Comparison of ENCODE assay signal across 16 cellular contexts in genomic region chr16:89919535-89920406, GRCh38. TPM values are rescaled to one million over a fixed set of nuclear protein-coding genes. Genes with fewer than 3 reads are reported as not detected.
DNase-seq lines count a peak whose midpoint lies in the region; ATAC-seq, FAIRE-seq and TF ChIP-seq lines count a peak whose summit lies in the region.
"Had no signal": no experiment of that assay in that cellular context is flagged by ENCODE, and none has a peak within 500 bp of the region (broad histone marks: within the 10 kb centered on the region; RNA-seq: fewer than 3 reads in every experiment).

No MANE protein-coding gene starts in this region.

- H4K20me1 ChIP-seq in astrocyte (ENCODE audit: insufficient read depth, low read length): peaks cover 14% of the 10 kb centered on the region

- H3K36me3 Mint-ChIP-seq in CD4-positive, alpha-beta T cell (ENCODE audit: low read depth): no peaks in the 10 kb centered on the region
- peaks cover 2% of the 10 kb centered on the region for H3K36me3 Mint-ChIP-seq in astrocyte (ENCODE audit: low read depth, unreplicated experiment)
- H3K36me3 Mint-ChIP-seq in naive thymus-derived CD8-positive, alpha-beta T cell: no peaks in the 10 kb centered on the region

- H3K4me3 Mint-ChIP-seq in CD4-positive, alpha-beta T cell: peak overlapping the region; percentile 48
- peak overlapping the region; percentile 57 for H3K4me3 Mint-ChIP-seq in astrocyte (ENCODE audit: unreplicated experiment)
- H3K4me3 Mint-ChIP-seq in naive thymus-derived CD8-positive, alpha-beta T cell: peak overlapping the region in 9 of 10 donors; percentile 24 to 84 (median 55)

- no peak for TF ChIP-seq CTCF in CD4-positive, alpha-beta T cell (IDR thresholded peaks at IDR 0.05)
- TF ChIP-seq CTCF in astrocyte (IDR thresholded peaks at IDR 0.05; ENCODE audit: insufficient read depth, low read depth, low read length): no peak
- no peak for TF ChIP-seq CTCF in coronary artery (IDR thresholded peaks at IDR 0.05)

- H3K4me2 ChIP-seq in astrocyte (ENCODE audit: low read length): peak overlapping the region; percentile 100

- no peak for DNase-seq in CD4-positive, alpha-beta T cell
- DNase-seq in H7 (peak; percentile 41), astrocyte (ENCODE audit: low read depth) (no peak), coronary artery (ENCODE audit: low spot score) (no peak), SIG-M5 treated with dmso at 0.1 percent for 504 hours (lab: John Stamatoyannopoulos, UW; ENCODE audit: unreplicated experiment) (no peak)
- no peak for DNase-seq in naive thymus-derived CD8-positive, alpha-beta T cell
- DNase-seq in stimulated activated CD4-positive, alpha-beta T cell treated with anti-CD3 and anti-CD28 coated beads, Interleukin-4, amount 100 ng/mL, for 4 hours: no peak
- DNase-seq: activated naive CD4-positive, alpha-beta T cell treated with anti-CD3 and anti-CD28 coated beads, Interleukin-2, amount 50 U/mL, for 16 hours; C1 segment of cervical spinal cord; gastrocnemius medialis; NCI-H1092 treated with DMSO at 0.1 percent for 48 hours; NCI-H2171 treated with DMSO at 0.1 percent for 48 hours; posterior cingulate gyrus had no signal

- peak overlapping the region; percentile 46 for H3K9ac ChIP-seq in astrocyte (ENCODE audit: low read length)

- H3K27me3 ChIP-seq in CD4-positive, alpha-beta T cell (ENCODE audit: control insufficient read depth, insufficient read depth, low read length): peaks cover 26% of the 10 kb centered on the region
- H3K27me3 ChIP-seq in H7 (ENCODE audit: control insufficient read depth, insufficient read depth, low read length): peaks cover 4% of the 10 kb centered on the region; the same call in 1 of the 2 replicates
- H3K27me3 ChIP-seq in astrocyte (ENCODE audit: insufficient read depth, low read length): no peaks in the 10 kb centered on the region
- H3K27me3 ChIP-seq: SJSA1, vagina had no signal

- intact Hi-C loops in CD4-positive, alpha-beta T cell (cut with DNase I, micrococcal nuclease): loop anchor here in 1 of 2 experiments (2.0 kb wide), 1 partner anchor 29 kb away; the partner anchor contains the start of gene DEF8

- H3K27ac Mint-ChIP-seq in CD4-positive, alpha-beta T cell: no peak overlapping the region
- H3K27ac Mint-ChIP-seq in astrocyte (ENCODE audit: unreplicated experiment): peak overlapping the region; percentile 53
- peak overlapping the region in 5 of 10 donors; percentile 2 to 68 (median 46) for H3K27ac Mint-ChIP-seq in naive thymus-derived CD8-positive, alpha-beta T cell
- H3K27ac Mint-ChIP-seq: stimulated activated naive CD8-positive, alpha-beta T cell treated with anti-CD3 and anti-CD28 coated beads, Interleukin-15, amount 100 ng/mL, for 72 hours had no signal

- H3K36me3 ChIP-seq in H7 (replicated peaks; ENCODE audit: control insufficient read depth, insufficient read depth, low read length) (no peaks in the 10 kb centered on the region), astrocyte (ENCODE audit: insufficient read depth, low read length) (no peaks in the 10 kb centered on the region)
- H3K36me3 ChIP-seq: gastrocnemius medialis, vagina had no signal

- H2AFZ ChIP-seq in astrocyte (ENCODE audit: low read depth, low read length): no peak overlapping the region

- no peak for FAIRE-seq in astrocyte (lab: Jason Lieb, UNC)

- H3K4me3 ChIP-seq in H7 (ENCODE audit: insufficient read depth, low read depth, low read length) (no peak overlapping the region), astrocyte (ENCODE audit: insufficient read depth, low read depth, low read length) (no peak overlapping the region), coronary artery (no peak overlapping the region)
- H3K4me3 ChIP-seq: gastrocnemius medialis, SJSA1, vagina had no signal

- peaks cover 33% of the 10 kb centered on the region for H3K79me2 ChIP-seq in astrocyte (ENCODE audit: insufficient read depth, low read length)

- H3K27me3 Mint-ChIP-seq in CD4-positive, alpha-beta T cell: peaks cover 15% of the 10 kb centered on the region
- H3K27me3 Mint-ChIP-seq in astrocyte (ENCODE audit: low read depth, unreplicated experiment): no peaks in the 10 kb centered on the region
- H3K27me3 Mint-ChIP-seq in naive thymus-derived CD8-positive, alpha-beta T cell: peaks cover 4 to 34% (median 17%) of the 10 kb centered on the region in 5 donors

- ATAC-seq in CD4-positive, alpha-beta T cell (ENCODE audit: poor library complexity): no peak
- ATAC-seq in naive thymus-derived CD8-positive, alpha-beta T cell: no peak
- ATAC-seq: gastrocnemius medialis; stimulated activated naive CD8-positive, alpha-beta T cell treated with anti-CD3 and anti-CD28 coated beads, Interleukin-15, amount 100 ng/mL, for 72 hours had no signal

- no peaks in the 10 kb centered on the region for H3K9me3 Mint-ChIP-seq in CD4-positive, alpha-beta T cell
- H3K9me3 Mint-ChIP-seq in astrocyte (ENCODE audit: unreplicated experiment): no peaks in the 10 kb centered on the region
- no peaks in the 10 kb centered on the region for H3K9me3 Mint-ChIP-seq in naive thymus-derived CD8-positive, alpha-beta T cell
- H3K9me3 Mint-ChIP-seq: stimulated activated naive CD8-positive, alpha-beta T cell treated with anti-CD3 and anti-CD28 coated beads, Interleukin-15, amount 100 ng/mL, for 72 hours had no signal

- POLR2A ChIA-PET in CD4-positive, alpha-beta T cell (lab: Charles Lee): interaction anchor here (1.1 to 1.2 kb wide), 2 partner anchors 8 to 46 kb away, joined by 3 to 6 read pairs; partner anchors contain the start of gene TCF25
- POLR2A ChIA-PET in naive thymus-derived CD8-positive, alpha-beta T cell (lab: Charles Lee): no interaction called here

- CTCF ChIA-PET in CD4-positive, alpha-beta T cell (lab: Charles Lee): interaction anchor here (2.1 kb wide), 1 partner anchor 10 kb away, joined by 12 read pairs; no protein-coding TSS in a partner anchor

- no peak overlapping the region for H3K27ac ChIP-seq in CD4-positive, alpha-beta T cell (ENCODE audit: low read depth, low read length)
- no peak overlapping the region for H3K27ac ChIP-seq in astrocyte (ENCODE audit: low read depth, low read length)
- no peak overlapping the region for H3K27ac ChIP-seq in coronary artery
- H3K27ac ChIP-seq: gastrocnemius medialis, SJSA1, vagina had no signal

- peaks cover 47% of the 10 kb centered on the region for H3K4me1 ChIP-seq in astrocyte (ENCODE audit: insufficient read depth, low read length)

- peaks cover 49% of the 10 kb centered on the region for H3K4me1 Mint-ChIP-seq in CD4-positive, alpha-beta T cell (ENCODE audit: low read depth)
- H3K4me1 Mint-ChIP-seq in astrocyte (ENCODE audit: low read depth, unreplicated experiment): peaks cover 20% of the 10 kb centered on the region
- peaks cover 18 to 58% (median 44%) of the 10 kb centered on the region in 4 donors for H3K4me1 Mint-ChIP-seq in naive thymus-derived CD8-positive, alpha-beta T cell

- no peaks in the 10 kb centered on the region for H3K9me3 ChIP-seq in CD4-positive, alpha-beta T cell (ENCODE audit: control insufficient read depth, low read length)
- H3K9me3 ChIP-seq in astrocyte (ENCODE audit: insufficient read depth, low read depth, low read length): no peaks in the 10 kb centered on the region
- H3K9me3 ChIP-seq: gastrocnemius medialis, vagina had no signal

RNA-seq across cellular contexts. Expression of gene MC1R, which starts 1.1 kb away (rescaled TPM):
- total RNA-seq in CD4-positive, alpha-beta T cell: 1 to 10 TPM; 6.7 to 6.9 TPM
- total RNA-seq in H7 (2014; rRNA removed; shearing (Covaris generic)): 5.6 and 6.5 TPM in 2 replicates
- total RNA-seq in astrocyte: 8.4 and 9.2 TPM in 2 replicates
- 10 to 100 TPM; 10.2 to 10.3 TPM for total RNA-seq in naive thymus-derived CD8-positive, alpha-beta T cell
- under 1 TPM in 1 of 3 donors, not detected in 2; 0.63 TPM for polyA plus RNA-seq in naive thymus-derived CD8-positive, alpha-beta T cell

RNA-seq across cellular contexts. Expression of gene TUBB3, which starts 3.4 kb away (rescaled TPM):
- under 1 TPM; 0.78 to 0.88 TPM for total RNA-seq in CD4-positive, alpha-beta T cell
- 390 and 607 TPM in 2 replicates for total RNA-seq in H7 (2014; rRNA removed; shearing (Covaris generic))
- 360 and 459 TPM in 2 replicates for total RNA-seq in astrocyte
- under 1 TPM in 1 of 2 experiments, not detected in 1; 0.31 TPM for total RNA-seq in naive thymus-derived CD8-positive, alpha-beta T cell
- polyA plus RNA-seq in naive thymus-derived CD8-positive, alpha-beta T cell: not detected

RNA-seq across cellular contexts. Expression of gene DEF8, which starts 28.8 kb away (rescaled TPM):
- 10 to 100 TPM; 30.7 to 36.3 TPM for total RNA-seq in CD4-positive, alpha-beta T cell
- 65.0 and 67.2 TPM in 2 replicates for total RNA-seq in H7 (2014; rRNA removed; shearing (Covaris generic))
- 70.7 and 78.8 TPM in 2 replicates for total RNA-seq in astrocyte
- total RNA-seq in naive thymus-derived CD8-positive, alpha-beta T cell: 10 to 100 TPM; 44.3 to 48.1 TPM
- polyA plus RNA-seq in naive thymus-derived CD8-positive, alpha-beta T cell: 10 to 100 TPM; 21.5 to 26.3 (median 25.8) TPM

RNA-seq across cellular contexts. Expression of gene TCF25, which starts 46.4 kb away (rescaled TPM):
- 100 to 1,000 TPM; 306 to 307 TPM for total RNA-seq in CD4-positive, alpha-beta T cell
- 70.5 and 71.8 TPM in 2 replicates for total RNA-seq in H7 (2014; rRNA removed; shearing (Covaris generic))
- 187 and 193 TPM in 2 replicates for total RNA-seq in astrocyte
- total RNA-seq in naive thymus-derived CD8-positive, alpha-beta T cell: 100 to 1,000 TPM; 260 to 294 TPM
- 100 to 1,000 TPM in 1 of 3 donors, 10 to 100 TPM in 2; 86.8 to 107 (median 95.4) TPM for polyA plus RNA-seq in naive thymus-derived CD8-positive, alpha-beta T cell

Comparison
In these comparisons a context has a peak if more than half of its experiments do, and no peak if none do; other contexts are left out.
1. RNA of gene TUBB3, which starts 3.4 kb away (total RNA-seq): 390 to 607 TPM in H7 and 360 to 459 TPM in astrocyte; 0.78 to 0.88 TPM in CD4-positive, alpha-beta T cell and 0.31 TPM in naive thymus-derived CD8-positive, alpha-beta T cell; every median in the first group is over 100 times any median in the second.
2. Peak in every context shown above with its lines, with median percentiles within 50 percentile points of each other: H3K4me3 Mint-ChIP-seq.